9 cellular contexts compared by ENCODE assay signal in the genomic region with DNA sequence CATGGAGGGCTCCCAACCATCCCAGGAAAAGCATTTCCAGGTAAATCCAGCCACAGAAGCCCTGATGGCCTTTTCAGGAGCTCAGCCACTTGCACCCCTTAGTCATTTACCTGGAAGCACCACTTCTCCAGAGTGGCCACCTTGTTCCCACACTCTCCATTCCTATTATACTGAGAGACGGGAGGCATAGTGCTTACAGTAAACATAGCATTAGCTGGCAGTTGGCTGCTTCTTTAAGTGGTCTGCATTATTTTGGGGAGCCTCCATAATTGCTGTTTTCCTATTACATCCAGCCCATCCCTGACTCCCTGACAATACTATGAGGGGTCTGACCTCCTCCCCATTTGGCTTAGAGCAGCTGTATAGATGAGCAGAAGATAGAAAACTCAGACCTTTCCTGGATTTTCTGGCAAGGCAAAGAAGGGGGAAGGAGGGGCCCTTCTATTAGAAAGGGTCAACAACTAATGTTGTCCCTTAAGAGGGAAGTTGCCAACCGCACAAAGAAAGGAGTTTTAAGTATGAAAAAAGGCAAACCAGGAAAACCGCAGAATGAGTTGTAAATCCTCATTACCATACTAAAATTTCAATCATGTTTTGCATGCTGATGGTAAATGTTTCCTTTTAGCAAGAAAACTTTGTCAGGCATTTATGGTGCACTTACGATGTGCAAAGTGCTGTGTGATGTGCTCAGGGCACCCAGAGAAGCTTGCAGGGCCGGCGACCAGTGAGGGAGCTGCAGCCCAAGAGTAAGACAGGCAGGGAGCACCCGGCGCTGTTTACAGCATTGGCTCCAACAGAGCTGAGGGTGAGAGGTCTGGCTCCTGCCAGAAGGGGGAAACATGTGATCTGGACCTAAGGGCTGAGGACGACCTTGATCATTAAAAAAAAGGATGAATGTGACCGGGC.
DNase-seq lines count a peak whose midpoint lies in the region; ATAC-seq and TF ChIP-seq lines count a peak whose summit lies in the region.
"Had no signal": no experiment of that assay in that cellular context is flagged by ENCODE, and none has a peak within 500 bp of the region (broad histone marks: within the 10 kb centered on the region; RNA-seq: fewer than 3 reads in every experiment).

No MANE protein-coding gene starts in this region.

- no peaks in the 10 kb centered on the region for H3K36me3 Mint-ChIP-seq in activated naive CD4-positive, alpha-beta T cell treated with anti-CD3 and anti-CD28 coated beads, Interleukin-2, amount 10 ng/mL, durations not matched to agents 7 days and 5 days

- DNase-seq in thoracic aorta (ENCODE audit: low spot score) (no peak), DMS153 (lab: John Stamatoyannopoulos, UW) (no peak), NCI-H1694 treated with DMSO at 0.1 percent for 48 hours (lab: John Stamatoyannopoulos, UW) (no peak), HPDE6-E6E7 (ENCODE audit: extremely low spot score) (no peak)
- no peak for DNase-seq in activated naive CD4-positive, alpha-beta T cell treated with anti-CD3 and anti-CD28 coated beads, Interleukin-2, amount 10 ng/mL, durations not matched to agents 7 days and 5 days

- TF ChIP-seq CTCF in WI38 (IDR thresholded peaks at IDR 0.05; ENCODE audit: low read depth, low read length) (peak; percentile 31; the same call in 1 of the 2 replicates), thoracic aorta (IDR thresholded peaks at IDR 0.05) (no peak)

- no peaks in the 10 kb centered on the region for H3K9me3 ChIP-seq in iPS-18a (ENCODE audit: control insufficient read depth, low read depth, low read length)
- peaks cover 8% of the 10 kb centered on the region for H3K9me3 ChIP-seq in thoracic aorta

- no peak overlapping the region for H3K4me3 Mint-ChIP-seq in activated naive CD4-positive, alpha-beta T cell treated with anti-CD3 and anti-CD28 coated beads, Interleukin-2, amount 10 ng/mL, durations not matched to agents 7 days and 5 days
- H3K4me3 Mint-ChIP-seq: activated naive CD8-positive, alpha-beta T cell had no signal

- CTCF ChIA-PET in activated naive CD4-positive, alpha-beta T cell treated with anti-CD3 and anti-CD28 coated beads, Interleukin-2, amount 10 ng/mL, durations not matched to agents 7 days and 5 days (lab: Charles Lee): interaction anchor here (0.7 kb wide), 1 partner anchor 325 kb away, joined by 3 read pairs; no protein-coding TSS in a partner anchor

- H3K27ac ChIP-seq in iPS-18a (ENCODE audit: low read length) (no peak overlapping the region), thoracic aorta (no peak overlapping the region)

- peaks cover 17% of the 10 kb centered on the region for H3K4me1 ChIP-seq in iPS-18a (ENCODE audit: control insufficient read depth, low read depth, low read length)
- peaks cover 4 to 5% of the 10 kb centered on the region in 2 donors for H3K4me1 ChIP-seq in thoracic aorta (ENCODE audit: control insufficient read depth in 1 of 2, low read depth in 2 of 2)

- peak overlapping the region; percentile 29 for H3K9ac ChIP-seq in iPS-18a (ENCODE audit: low read length)

- H3K4me3 ChIP-seq in WI38 (ENCODE audit: low read depth, low read length) (peak overlapping the region; percentile 17; the same call in 1 of the 2 replicates), iPS-18a (ENCODE audit: low read length) (peak overlapping the region; percentile 13), thoracic aorta (peak overlapping the region; percentile 25)

- no peak overlapping the region for H3K27ac Mint-ChIP-seq in activated naive CD4-positive, alpha-beta T cell treated with anti-CD3 and anti-CD28 coated beads, Interleukin-2, amount 10 ng/mL, durations not matched to agents 7 days and 5 days
- H3K27ac Mint-ChIP-seq: activated naive CD8-positive, alpha-beta T cell had no signal

- H3K4me1 Mint-ChIP-seq in activated naive CD4-positive, alpha-beta T cell treated with anti-CD3 and anti-CD28 coated beads, Interleukin-2, amount 10 ng/mL, durations not matched to agents 7 days and 5 days: peaks cover 7% of the 10 kb centered on the region

- H3K27me3 ChIP-seq in iPS-18a (ENCODE audit: control insufficient read depth, insufficient read depth, low read length) (no peaks in the 10 kb centered on the region), thoracic aorta (replicated peaks; ENCODE audit: insufficient read depth) (no peaks in the 10 kb centered on the region)

- no peaks in the 10 kb centered on the region for H3K27me3 Mint-ChIP-seq in activated naive CD4-positive, alpha-beta T cell treated with anti-CD3 and anti-CD28 coated beads, Interleukin-2, amount 10 ng/mL, durations not matched to agents 7 days and 5 days
- H3K27me3 Mint-ChIP-seq: activated naive CD8-positive, alpha-beta T cell had no signal

- no peaks in the 10 kb centered on the region for H3K9me3 Mint-ChIP-seq in activated naive CD4-positive, alpha-beta T cell treated with anti-CD3 and anti-CD28 coated beads, Interleukin-2, amount 10 ng/mL, durations not matched to agents 7 days and 5 days

- H3K36me3 ChIP-seq in iPS-18a (ENCODE audit: control insufficient read depth, low read depth, low read length): no peaks in the 10 kb centered on the region
- no peaks in the 10 kb centered on the region for H3K36me3 ChIP-seq in thoracic aorta

- ATAC-seq in HG02870 (IDR thresholded peaks at IDR 0.05; ENCODE audit: unreplicated experiment) (peak; percentile 59), thoracic aorta (ENCODE audit: insufficient number of reproducible peaks, low FRiP score, low read depth) (no peak)
